ENCODE assay signal across 21 cellular contexts in genomic region chr13:113732961-113733950, GRCh38.
"Had no signal": no experiment of that assay in that cellular context is flagged by ENCODE, and none has a peak within 500 bp of the region (broad histone marks: within the 10 kb centered on the region; RNA-seq: fewer than 3 reads in every experiment).

No MANE protein-coding gene starts in this region.

- H3K4me1 ChIP-seq: body of pancreas, foreskin keratinocyte, psoas muscle, right lobe of liver, upper lobe of left lung had no signal

- H3K36me3 Mint-ChIP-seq: activated naive CD8-positive, alpha-beta T cell treated with anti-CD3 and anti-CD28 coated beads for 36 hours; naive B cell had no signal

- H3K4me1 Mint-ChIP-seq: activated naive CD8-positive, alpha-beta T cell treated with anti-CD3 and anti-CD28 coated beads for 36 hours; endodermal cell; neural crest cell had no signal

- DNase-seq: activated CD4-positive, alpha-beta T cell treated with anti-CD3 and anti-CD28 coated beads, Interleukin-2, amount 50 U/mL, for 4 hours; activated CD4-positive, CD25-positive, alpha-beta regulatory T cell treated with anti-CD3 and anti-CD28 coated beads, Interleukin-2, amount 50 U/mL, for 72 hours; activated naive CD8-positive, alpha-beta T cell treated with anti-CD3 and anti-CD28 coated beads for 36 hours; amniotic stem cell; caudate nucleus; endodermal cell; foreskin keratinocyte; mammary epithelial cell; naive B cell; psoas muscle; small intestine; stimulated activated CD4-positive, alpha-beta T cell treated with anti-CD3 and anti-CD28 coated beads, Interleukin-4, amount 100 ng/mL, for 1 hour; stomach; upper lobe of left lung had no signal

- H3K27ac Mint-ChIP-seq: activated naive CD8-positive, alpha-beta T cell treated with anti-CD3 and anti-CD28 coated beads for 36 hours; activated T-helper 1 cell treated with anti-CD3 and anti-CD28 coated beads, Interleukin-12 subunit alpha, Interleukin-12 subunit beta, Interleukin-2, Interleukin-4 antibody, amounts not matched to agents 30 ng/mL and 10 ng/mL and 1 ng/mL, durations not matched to agents 14 hours and 24 hours and 36 hours; endodermal cell had no signal

- H3K27me3 ChIP-seq: hepatocyte, right lobe of liver had no signal

- H3K9me3 ChIP-seq: body of pancreas, psoas muscle, right lobe of liver, stomach, upper lobe of left lung had no signal

- H3K9me3 Mint-ChIP-seq: activated naive CD8-positive, alpha-beta T cell treated with anti-CD3 and anti-CD28 coated beads for 36 hours; activated T-helper 1 cell treated with anti-CD3 and anti-CD28 coated beads, Interleukin-12 subunit alpha, Interleukin-12 subunit beta, Interleukin-2, Interleukin-4 antibody, amounts not matched to agents 30 ng/mL and 10 ng/mL and 1 ng/mL, durations not matched to agents 14 hours and 24 hours and 36 hours; endodermal cell; neural crest cell had no signal

- H3K27ac ChIP-seq: body of pancreas, foreskin keratinocyte, hepatocyte, psoas muscle, right lobe of liver, stomach, upper lobe of left lung had no signal

- H3K36me3 ChIP-seq: right lobe of liver, stomach, upper lobe of left lung had no signal

- H3K4me2 ChIP-seq: hepatocyte had no signal

- FAIRE-seq: colon, islet of Langerhans, small intestine had no signal

- H2AFZ ChIP-seq: hepatocyte had no signal

- H3K4me3 Mint-ChIP-seq: activated naive CD8-positive, alpha-beta T cell treated with anti-CD3 and anti-CD28 coated beads for 36 hours; activated T-helper 1 cell treated with anti-CD3 and anti-CD28 coated beads, Interleukin-12 subunit alpha, Interleukin-12 subunit beta, Interleukin-2, Interleukin-4 antibody, amounts not matched to agents 30 ng/mL and 10 ng/mL and 1 ng/mL, durations not matched to agents 14 hours and 24 hours and 36 hours; endodermal cell; neural crest cell had no signal

- H3K4me3 ChIP-seq: body of pancreas, hepatocyte, psoas muscle, right lobe of liver, stomach, upper lobe of left lung had no signal
